11 cellular contexts compared by ENCODE assay signal in the genomic region with DNA sequence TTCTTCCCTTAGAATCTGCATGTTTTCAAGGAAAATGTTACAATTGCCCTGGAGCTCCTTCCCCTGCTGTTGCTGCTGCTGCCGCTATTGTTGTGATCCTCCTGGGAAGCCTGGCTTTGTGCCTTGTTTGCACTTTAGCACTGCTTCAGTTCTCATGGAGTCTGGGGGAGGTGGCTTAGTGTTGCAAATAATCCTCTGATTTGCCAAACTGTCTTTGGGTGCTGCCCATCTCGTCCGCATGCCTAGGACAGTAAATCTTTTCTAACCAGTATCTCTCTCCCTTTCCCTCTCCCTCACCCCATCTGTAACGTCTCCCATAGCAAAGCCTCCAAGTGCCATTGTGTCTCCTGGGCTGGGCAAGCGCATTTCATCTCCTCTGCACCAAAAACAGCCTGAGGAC. TPM values are rescaled to one million over a fixed set of nuclear protein-coding genes. Genes with fewer than 3 reads are reported as not detected.
A peak's percentile ranks its signal among the peaks of the same experiment; 100 is the strongest.
DNase-seq lines count a peak whose midpoint lies in the region; ATAC-seq, FAIRE-seq and TF ChIP-seq lines count a peak whose summit lies in the region.
"Had no signal": no experiment of that assay in that cellular context is flagged by ENCODE, and none has a peak within 500 bp of the region (broad histone marks: within the 10 kb centered on the region; RNA-seq: fewer than 3 reads in every experiment).

No MANE protein-coding gene starts in this region.

- peaks cover 15% of the 10 kb centered on the region for H3K4me1 Mint-ChIP-seq in astrocyte (ENCODE audit: low read depth, unreplicated experiment)
- H3K4me1 Mint-ChIP-seq in activated naive CD8-positive, alpha-beta T cell treated with anti-CD3 and anti-CD28 coated beads, Interleukin-2, amount 50 U/mL, for 24 hours: no peaks in the 10 kb centered on the region

- H3K36me3 Mint-ChIP-seq in astrocyte (ENCODE audit: low read depth, unreplicated experiment): no peaks in the 10 kb centered on the region
- no peaks in the 10 kb centered on the region for H3K36me3 Mint-ChIP-seq in activated naive CD8-positive, alpha-beta T cell treated with anti-CD3 and anti-CD28 coated beads, Interleukin-2, amount 50 U/mL, for 24 hours (ENCODE audit: low read depth)
- H3K36me3 Mint-ChIP-seq: CD4-positive, alpha-beta memory T cell had no signal

- no peak overlapping the region for H3K9ac ChIP-seq in BLaER1 treated with 17β-estradiol and CSF1 and Interleukin-3, amounts not matched to agents 10 nM and 100 nM
- H3K9ac ChIP-seq in astrocyte (ENCODE audit: low read length): no peak overlapping the region

- H3K4me3 ChIP-seq in BLaER1 treated with 17β-estradiol and CSF1 and Interleukin-3, amounts not matched to agents 10 nM and 100 nM: no peak overlapping the region
- H3K4me3 ChIP-seq in astrocyte (ENCODE audit: insufficient read depth, low read depth, low read length): no peak overlapping the region

- peaks cover 0 to 6% (median 0%) of the 10 kb centered on the region in 11 experiments; a peak in 1 of 22 replicates for H3K9me3 ChIP-seq in BLaER1 treated with 17β-estradiol and CSF1 and Interleukin-3, amounts not matched to agents 10 nM and 100 nM (replicated peaks in 1 of 11)
- no peaks in the 10 kb centered on the region for H3K9me3 ChIP-seq in astrocyte (ENCODE audit: insufficient read depth, low read depth, low read length)

- no peaks in the 10 kb centered on the region for H3K36me3 ChIP-seq in BLaER1 treated with 17β-estradiol and CSF1 and Interleukin-3, amounts not matched to agents 10 nM and 100 nM
- no peaks in the 10 kb centered on the region for H3K36me3 ChIP-seq in astrocyte (ENCODE audit: insufficient read depth, low read length)

- 0 out of 22 replicates have a peak, but pooled peaks cover 0 to 8% (median 0%) of the 10 kb centered on the region in 11 experiments for H3K27me3 ChIP-seq in BLaER1 treated with 17β-estradiol and CSF1 and Interleukin-3, amounts not matched to agents 10 nM and 100 nM
- no peaks in the 10 kb centered on the region for H3K27me3 ChIP-seq in astrocyte (ENCODE audit: insufficient read depth, low read length)

- FAIRE-seq in astrocyte (lab: Jason Lieb, UNC): no peak

- DNase-seq in NCI-H146 treated with DMSO at 0.1 percent for 48 hours (lab: John Stamatoyannopoulos, UW; ENCODE audit: unreplicated experiment) (peak; percentile 79), astrocyte (ENCODE audit: low read depth) (peak; percentile 21), left kidney (ENCODE audit: low read depth, low spot score) (peak; percentile 84), NCI-H226 (no peak), GM03348 (ENCODE audit: low spot score) (no peak)
- no peak for DNase-seq in activated CD4-positive, alpha-beta T cell treated with anti-CD3 and anti-CD28 coated beads for 48 hours
- no peak for DNase-seq in activated naive CD8-positive, alpha-beta T cell treated with anti-CD3 and anti-CD28 coated beads, Interleukin-2, amount 50 U/mL, for 24 hours
- DNase-seq: activated CD4-positive, alpha-beta memory T cell treated with anti-CD3 and anti-CD28 coated beads, Interleukin-2, amount 10 ng/mL, durations not matched to agents 7 days and 5 days; CD4-positive, alpha-beta memory T cell had no signal

- H4K20me1 ChIP-seq in BLaER1 treated with 17β-estradiol and CSF1 and Interleukin-3, amounts not matched to agents 10 nM and 100 nM: no peaks in the 10 kb centered on the region; a peak in 1 of 22 replicates
- no peaks in the 10 kb centered on the region for H4K20me1 ChIP-seq in astrocyte (ENCODE audit: insufficient read depth, low read length)

- H3K4me1 ChIP-seq in BLaER1 treated with 17β-estradiol and CSF1 and Interleukin-3, amounts not matched to agents 10 nM and 100 nM: peaks cover 29 to 91% (median 78%) of the 10 kb centered on the region in 10 experiments
- H3K4me1 ChIP-seq in astrocyte (ENCODE audit: insufficient read depth, low read length): peaks cover 13% of the 10 kb centered on the region

- H3K27ac Mint-ChIP-seq in astrocyte (ENCODE audit: unreplicated experiment): no peak overlapping the region
- no peak overlapping the region for H3K27ac Mint-ChIP-seq in activated naive CD8-positive, alpha-beta T cell treated with anti-CD3 and anti-CD28 coated beads, Interleukin-2, amount 50 U/mL, for 24 hours
- H3K27ac Mint-ChIP-seq: activated CD4-positive, alpha-beta memory T cell treated with anti-CD3 and anti-CD28 coated beads, Interleukin-2, amount 10 ng/mL, durations not matched to agents 7 days and 5 days; CD4-positive, alpha-beta memory T cell had no signal

- no peaks in the 10 kb centered on the region for H3K27me3 Mint-ChIP-seq in astrocyte (ENCODE audit: low read depth, unreplicated experiment)
- peaks cover 3% of the 10 kb centered on the region for H3K27me3 Mint-ChIP-seq in activated naive CD8-positive, alpha-beta T cell treated with anti-CD3 and anti-CD28 coated beads, Interleukin-2, amount 50 U/mL, for 24 hours

- no peak for ATAC-seq in activated naive CD8-positive, alpha-beta T cell treated with anti-CD3 and anti-CD28 coated beads, Interleukin-2, amount 50 U/mL, for 24 hours

- peaks cover 2% of the 10 kb centered on the region for H3K9me3 Mint-ChIP-seq in astrocyte (ENCODE audit: unreplicated experiment)
- no peaks in the 10 kb centered on the region for H3K9me3 Mint-ChIP-seq in activated naive CD8-positive, alpha-beta T cell treated with anti-CD3 and anti-CD28 coated beads, Interleukin-2, amount 50 U/mL, for 24 hours
- H3K9me3 Mint-ChIP-seq: activated CD4-positive, alpha-beta memory T cell treated with anti-CD3 and anti-CD28 coated beads, Interleukin-2, amount 10 ng/mL, durations not matched to agents 7 days and 5 days; CD4-positive, alpha-beta memory T cell had no signal

- H2AFZ ChIP-seq in astrocyte (ENCODE audit: low read depth, low read length): no peak overlapping the region

- peak overlapping the region; percentile 5 to 92 (median 78); a peak in 20 of 22 replicates for H3K4me2 ChIP-seq in BLaER1 treated with 17β-estradiol and CSF1 and Interleukin-3, amounts not matched to agents 10 nM and 100 nM
- peak overlapping the region; percentile 24 for H3K4me2 ChIP-seq in astrocyte (ENCODE audit: low read length)

- H3K27ac ChIP-seq in BLaER1 treated with 17β-estradiol and CSF1 and Interleukin-3, amounts not matched to agents 10 nM and 100 nM: peak overlapping the region in 2 of 11 experiments; percentile 6 to 24; a peak in 1 of 22 replicates
- H3K27ac ChIP-seq in astrocyte (ENCODE audit: low read depth, low read length): no peak overlapping the region

- no peaks in the 10 kb centered on the region for H3K79me2 ChIP-seq in astrocyte (ENCODE audit: insufficient read depth, low read length)

- H3K4me3 Mint-ChIP-seq in astrocyte (ENCODE audit: unreplicated experiment): no peak overlapping the region
- no peak overlapping the region for H3K4me3 Mint-ChIP-seq in activated naive CD8-positive, alpha-beta T cell treated with anti-CD3 and anti-CD28 coated beads, Interleukin-2, amount 50 U/mL, for 24 hours
- H3K4me3 Mint-ChIP-seq: activated CD4-positive, alpha-beta memory T cell treated with anti-CD3 and anti-CD28 coated beads, Interleukin-2, amount 10 ng/mL, durations not matched to agents 7 days and 5 days; CD4-positive, alpha-beta memory T cell had no signal

- TF ChIP-seq CTCF in astrocyte (IDR thresholded peaks at IDR 0.05; ENCODE audit: insufficient read depth, low read depth, low read length): no peak

RNA-seq across cellular contexts. Expression of gene FAM240B, which starts 30.3 kb away (rescaled TPM):
- not detected in 2 replicates for total RNA-seq in astrocyte
- total RNA-seq: activated CD4-positive, alpha-beta memory T cell treated with anti-CD3 and anti-CD28 coated beads, Interleukin-2, amount 10 ng/mL, durations not matched to agents 7 days and 5 days; CD4-positive, alpha-beta memory T cell; mesenteric fat pad had no signal

Comparison
In these comparisons a context has a peak if more than half of its experiments do, and no peak if none do; other contexts are left out.
1. DNase-seq: peak in NCI-H146 treated with DMSO at 0.1 percent for 48 hours (single experiment), astrocyte (single experiment) and left kidney (single experiment); none in NCI-H226 (single experiment), activated CD4-positive, alpha-beta T cell treated with anti-CD3 and anti-CD28 coated beads for 48 hours (single experiment), GM03348 (single experiment) and activated naive CD8-positive, alpha-beta T cell treated with anti-CD3 and anti-CD28 coated beads, Interleukin-2, amount 50 U/mL, for 24 hours (single experiment).